1 cellular context compared by ENCODE assay signal in genomic region chr2:236928353-236929153, GRCh38.
TF ChIP-seq lines count a peak whose summit lies in the region.

No MANE protein-coding gene starts in this region.

TF ChIP-seq in HepG2, 621 proteins besides CTCF, POLR2A, EP300 and RAD21 (continued from another document):
- TF ChIP-seq ZNF142 (CRISPR knock-in tag; IDR thresholded peaks at IDR 0.05) (no peak), ZNF883 (CRISPR knock-in tag; IDR thresholded peaks at IDR 0.05; ENCODE audit: not compliant biosample characterization) (no peak), CENPX (CRISPR knock-in tag; IDR thresholded peaks at IDR 0.05) (no peak), ATF7-NPFF (CRISPR knock-in tag; IDR thresholded peaks at IDR 0.05; ENCODE audit: low read depth) (no peak), ZFP90 (CRISPR knock-in tag; IDR thresholded peaks at IDR 0.05; ENCODE audit: borderline replicate concordance) (no peak), JARID2 (CRISPR knock-in tag; IDR thresholded peaks at IDR 0.05; ENCODE audit: insufficient replicate concordance) (no peak), STAG1 (CRISPR knock-in tag; IDR thresholded peaks at IDR 0.05) (no peak), ETS1 (CRISPR knock-in tag; IDR thresholded peaks at IDR 0.05) (no peak), PAX8 (CRISPR knock-in tag; IDR thresholded peaks at IDR 0.05; ENCODE audit: borderline replicate concordance) (no peak), GLMP (CRISPR knock-in tag; IDR thresholded peaks at IDR 0.05; ENCODE audit: borderline replicate concordance) (no peak), NCOA1 (CRISPR knock-in tag; IDR thresholded peaks at IDR 0.05) (no peak), ZKSCAN5 (CRISPR knock-in tag; IDR thresholded peaks at IDR 0.05) (no peak), ZNF569 (CRISPR knock-in tag; IDR thresholded peaks at IDR 0.05; ENCODE audit: borderline replicate concordance) (no peak), EEA1 (CRISPR knock-in tag; IDR thresholded peaks at IDR 0.05; ENCODE audit: borderline replicate concordance) (no peak)
- TF ChIP-seq, protein P1, sequence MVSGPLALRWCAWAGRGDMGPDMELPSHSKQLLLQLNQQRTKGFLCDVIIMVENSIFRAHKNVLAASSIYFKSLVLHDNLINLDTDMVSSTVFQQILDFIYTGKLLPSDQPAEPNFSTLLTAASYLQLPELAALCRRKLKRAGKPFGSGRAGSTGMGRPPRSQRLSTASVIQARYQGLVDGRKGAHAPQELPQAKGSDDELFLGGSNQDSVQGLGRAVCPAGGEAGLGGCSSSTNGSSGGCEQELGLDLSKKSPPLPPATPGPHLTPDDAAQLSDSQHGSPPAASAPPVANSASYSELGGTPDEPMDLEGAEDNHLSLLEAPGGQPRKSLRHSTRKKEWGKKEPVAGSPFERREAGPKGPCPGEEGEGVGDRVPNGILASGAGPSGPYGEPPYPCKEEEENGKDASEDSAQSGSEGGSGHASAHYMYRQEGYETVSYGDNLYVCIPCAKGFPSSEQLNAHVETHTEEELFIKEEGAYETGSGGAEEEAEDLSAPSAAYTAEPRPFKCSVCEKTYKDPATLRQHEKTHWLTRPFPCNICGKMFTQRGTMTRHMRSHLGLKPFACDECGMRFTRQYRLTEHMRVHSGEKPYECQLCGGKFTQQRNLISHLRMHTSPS (CRISPR knock-in tag; IDR thresholded peaks at IDR 0.05; ENCODE audit: low read depth): no peak
